Comparison of ENCODE assay signal across 1 cellular context in the genomic region with DNA sequence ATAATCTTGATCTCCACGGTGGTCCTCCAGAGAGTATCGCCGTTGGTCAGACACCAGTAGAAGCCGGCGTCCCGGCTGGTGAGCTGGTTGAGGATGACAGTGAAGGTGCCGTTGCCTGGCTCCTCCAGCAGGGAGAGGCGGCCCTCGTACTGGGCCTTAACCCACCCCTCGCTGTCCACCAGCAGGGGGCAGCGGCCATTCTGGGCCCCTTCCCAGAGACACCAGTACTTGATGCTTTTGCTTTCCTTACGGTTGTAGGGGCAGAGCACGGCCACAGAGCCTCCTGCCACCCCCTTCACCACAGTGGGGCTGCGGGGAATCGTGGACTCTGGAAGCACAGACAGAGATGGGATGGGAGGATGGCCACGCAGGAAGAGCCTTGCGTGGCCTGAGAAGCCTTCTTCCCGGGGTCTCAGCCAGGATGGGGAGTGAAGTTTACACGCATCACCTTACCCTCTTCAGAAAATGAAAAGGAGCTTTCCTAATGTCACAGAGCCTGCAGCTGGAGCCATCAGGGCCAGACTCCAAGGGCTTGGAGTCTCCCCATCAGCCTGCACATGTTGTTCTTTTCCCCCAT.
TF ChIP-seq lines count a peak whose summit lies in the region.

No MANE protein-coding gene starts in this region.

TF ChIP-seq in HepG2, 621 proteins besides CTCF, POLR2A, EP300 and RAD21 (continued from another document):
- TF ChIP-seq, protein P1, sequence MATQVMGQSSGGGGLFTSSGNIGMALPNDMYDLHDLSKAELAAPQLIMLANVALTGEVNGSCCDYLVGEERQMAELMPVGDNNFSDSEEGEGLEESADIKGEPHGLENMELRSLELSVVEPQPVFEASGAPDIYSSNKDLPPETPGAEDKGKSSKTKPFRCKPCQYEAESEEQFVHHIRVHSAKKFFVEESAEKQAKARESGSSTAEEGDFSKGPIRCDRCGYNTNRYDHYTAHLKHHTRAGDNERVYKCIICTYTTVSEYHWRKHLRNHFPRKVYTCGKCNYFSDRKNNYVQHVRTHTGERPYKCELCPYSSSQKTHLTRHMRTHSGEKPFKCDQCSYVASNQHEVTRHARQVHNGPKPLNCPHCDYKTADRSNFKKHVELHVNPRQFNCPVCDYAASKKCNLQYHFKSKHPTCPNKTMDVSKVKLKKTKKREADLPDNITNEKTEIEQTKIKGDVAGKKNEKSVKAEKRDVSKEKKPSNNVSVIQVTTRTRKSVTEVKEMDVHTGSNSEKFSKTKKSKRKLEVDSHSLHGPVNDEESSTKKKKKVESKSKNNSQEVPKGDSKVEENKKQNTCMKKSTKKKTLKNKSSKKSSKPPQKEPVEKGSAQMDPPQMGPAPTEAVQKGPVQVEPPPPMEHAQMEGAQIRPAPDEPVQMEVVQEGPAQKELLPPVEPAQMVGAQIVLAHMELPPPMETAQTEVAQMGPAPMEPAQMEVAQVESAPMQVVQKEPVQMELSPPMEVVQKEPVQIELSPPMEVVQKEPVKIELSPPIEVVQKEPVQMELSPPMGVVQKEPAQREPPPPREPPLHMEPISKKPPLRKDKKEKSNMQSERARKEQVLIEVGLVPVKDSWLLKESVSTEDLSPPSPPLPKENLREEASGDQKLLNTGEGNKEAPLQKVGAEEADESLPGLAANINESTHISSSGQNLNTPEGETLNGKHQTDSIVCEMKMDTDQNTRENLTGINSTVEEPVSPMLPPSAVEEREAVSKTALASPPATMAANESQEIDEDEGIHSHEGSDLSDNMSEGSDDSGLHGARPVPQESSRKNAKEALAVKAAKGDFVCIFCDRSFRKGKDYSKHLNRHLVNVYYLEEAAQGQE (IDR thresholded peaks at IDR 0.05; ENCODE audit: borderline replicate concordance in 1 of 2, low read depth in 1 of 2, low read length in 2 of 2) = no peak
- TF ChIP-seq ZNF138 (CRISPR knock-in tag; IDR thresholded peaks at IDR 0.05; ENCODE audit: low read depth) = no peak
